Comparison of ENCODE assay signal across 9 cellular contexts in genomic region chr1:8373547-8374270, GRCh38. TPM values are rescaled to one million over a fixed set of nuclear protein-coding genes. Genes with fewer than 3 reads are reported as not detected.
DNase-seq lines count a peak whose midpoint lies in the region; ATAC-seq and TF ChIP-seq lines count a peak whose summit lies in the region.
"Had no signal": no experiment of that assay in that cellular context is flagged by ENCODE, and none has a peak within 500 bp of the region (broad histone marks: within the 10 kb centered on the region; RNA-seq: fewer than 3 reads in every experiment).

No MANE protein-coding gene starts in this region.

- WGBS in SK-N-SH (ENCODE audit: low lambda C conversion rate), result 55% methylated on average over 20 of the region's 21 CpGs

- H2AFZ ChIP-seq in SK-N-SH (ENCODE audit: low read depth), result no peak overlapping the region

- H3K27ac Mint-ChIP-seq in natural killer cell treated with Interleukin-12 subunit alpha and Interleukin-12 subunit beta and Interleukin-15 and Interleukin-18, amount 100 ng/mL, for 72 hours, result no peak overlapping the region

- TF ChIP-seq CTCF in SK-N-SH (IDR thresholded peaks at IDR 0.05), result no peak
- no peak for TF ChIP-seq CTCF in fibroblast of villous mesenchyme (IDR thresholded peaks at IDR 0.05; ENCODE audit: insufficient read depth, low read depth, low read length)
- no peak for TF ChIP-seq CTCF in omental fat pad (IDR thresholded peaks at IDR 0.05)

- H3K4me3 Mint-ChIP-seq in natural killer cell treated with Interleukin-12 subunit alpha and Interleukin-12 subunit beta and Interleukin-15 and Interleukin-18, amount 100 ng/mL, for 72 hours, result no peak overlapping the region

- CTCF ChIA-PET in SK-N-SH (lab: Yijun Ruan, JAX), result interaction anchor here (1.8 kb wide), 1 partner anchor 15 kb away, joined by 3 read pairs; no protein-coding TSS in a partner anchor

- H3K27me3 ChIP-seq in SK-N-SH (ENCODE audit: insufficient read depth), result no peaks in the 10 kb centered on the region

- peak; percentile 68 for DNase-seq in GM04503 (ENCODE audit: low read depth)
- no peak for DNase-seq in SK-N-SH
- DNase-seq in fibroblast of villous mesenchyme (ENCODE audit: low read depth), result peak; percentile 90
- no peak for DNase-seq in omental fat pad (ENCODE audit: low spot score)
- no peak for DNase-seq in natural killer cell treated with Interleukin-12 subunit alpha and Interleukin-12 subunit beta and Interleukin-15 and Interleukin-18, amount 100 ng/mL, for 72 hours (ENCODE audit: low spot score)
- no peak for DNase-seq in MV-4-11 (lab: John Stamatoyannopoulos, UW)
- DNase-seq in central memory CD4-positive, alpha-beta T cell, result no peak

- H3K4me1 Mint-ChIP-seq in natural killer cell treated with Interleukin-12 subunit alpha and Interleukin-12 subunit beta and Interleukin-15 and Interleukin-18, amount 100 ng/mL, for 72 hours (ENCODE audit: low read depth in 2 of 2), result peaks cover 13 to 23% of the 10 kb centered on the region in 2 donors

- peaks cover 0 to 11% of the 10 kb centered on the region in 2 experiments for H3K36me3 ChIP-seq in SK-N-SH (replicated peaks in 1 of 2; ENCODE audit: control insufficient read depth in 1 of 2, insufficient read depth in 2 of 2, low read length in 1 of 2)

- H3K27ac ChIP-seq in SK-N-SH (ENCODE audit: low read depth in 2 of 2, low read length in 1 of 2), result peak overlapping the region; percentile 78 to 90

- no peak for TF ChIP-seq EP300 in SK-N-SH (IDR thresholded peaks at IDR 0.05; ENCODE audit: borderline replicate concordance in 1 of 2, low read depth in 1 of 2, low read length in 1 of 2)

- no peak overlapping the region for H3K4me3 ChIP-seq in SK-N-SH (ENCODE audit: low read depth in 2 of 2, low read length in 1 of 2)
- H3K4me3 ChIP-seq in fibroblast of villous mesenchyme (ENCODE audit: low read depth, low read length), result no peak overlapping the region

- peaks cover 53% of the 10 kb centered on the region; the same call in 1 of the 2 replicates for H3K79me2 ChIP-seq in SK-N-SH (ENCODE audit: insufficient read depth)

- no peak for TF ChIP-seq RAD21 in SK-N-SH (IDR thresholded peaks at IDR 0.05; ENCODE audit: low read length)

- POLR2A ChIA-PET in SK-N-SH (lab: Yijun Ruan, JAX), result interaction anchor here (0.5 kb wide), 1 partner anchor 513 kb away, joined by 3 read pairs; no protein-coding TSS in a partner anchor

- H4K20me1 ChIP-seq in SK-N-SH (ENCODE audit: insufficient read depth), result peaks cover 33% of the 10 kb centered on the region; the same call in 1 of the 2 replicates

- no peaks in the 10 kb centered on the region for H3K36me3 Mint-ChIP-seq in natural killer cell treated with Interleukin-12 subunit alpha and Interleukin-12 subunit beta and Interleukin-15 and Interleukin-18, amount 100 ng/mL, for 72 hours

- peaks cover 13% of the 10 kb centered on the region for H3F3A ChIP-seq in SK-N-SH (replicated peaks; ENCODE audit: insufficient read depth)

- no peaks in the 10 kb centered on the region for H3K9me2 ChIP-seq in SK-N-SH

- no peaks in the 10 kb centered on the region for H3K27me3 Mint-ChIP-seq in natural killer cell treated with Interleukin-12 subunit alpha and Interleukin-12 subunit beta and Interleukin-15 and Interleukin-18, amount 100 ng/mL, for 72 hours

- ATAC-seq in omental fat pad (ENCODE audit: low FRiP score) (peak; percentile 71), GM19395 (IDR thresholded peaks at IDR 0.05; ENCODE audit: unreplicated experiment) (no peak)
- ATAC-seq in natural killer cell treated with Interleukin-12 subunit alpha and Interleukin-12 subunit beta and Interleukin-15 and Interleukin-18, amount 100 ng/mL, for 72 hours, result no peak

- peak overlapping the region; percentile 68; the same call in 1 of the 2 replicates for H3K4me2 ChIP-seq in SK-N-SH

- H3K4me1 ChIP-seq in SK-N-SH (ENCODE audit: control insufficient read depth in 1 of 2, insufficient read depth in 2 of 2, low read depth in 1 of 2, low read length in 1 of 2), result peaks cover 45 to 58% of the 10 kb centered on the region in 2 experiments

- no peaks in the 10 kb centered on the region for H3K9me3 ChIP-seq in SK-N-SH

- H3K9me3 Mint-ChIP-seq in natural killer cell treated with Interleukin-12 subunit alpha and Interleukin-12 subunit beta and Interleukin-15 and Interleukin-18, amount 100 ng/mL, for 72 hours, result no peaks in the 10 kb centered on the region

- peak overlapping the region; percentile 48; the same call in 1 of the 2 replicates for H3K9ac ChIP-seq in SK-N-SH

TF ChIP-seq in SK-N-SH, 30 proteins besides CTCF, POLR2A, EP300 and RAD21:
- TF ChIP-seq NFIC (IDR thresholded peaks at IDR 0.05; ENCODE audit: borderline replicate concordance) (peak; percentile 35), EZH2phosphoT487 (IDR thresholded peaks at IDR 0.05; ENCODE audit: borderline replicate concordance, low read depth) (no peak)
- TF ChIP-seq, protein P1, sequence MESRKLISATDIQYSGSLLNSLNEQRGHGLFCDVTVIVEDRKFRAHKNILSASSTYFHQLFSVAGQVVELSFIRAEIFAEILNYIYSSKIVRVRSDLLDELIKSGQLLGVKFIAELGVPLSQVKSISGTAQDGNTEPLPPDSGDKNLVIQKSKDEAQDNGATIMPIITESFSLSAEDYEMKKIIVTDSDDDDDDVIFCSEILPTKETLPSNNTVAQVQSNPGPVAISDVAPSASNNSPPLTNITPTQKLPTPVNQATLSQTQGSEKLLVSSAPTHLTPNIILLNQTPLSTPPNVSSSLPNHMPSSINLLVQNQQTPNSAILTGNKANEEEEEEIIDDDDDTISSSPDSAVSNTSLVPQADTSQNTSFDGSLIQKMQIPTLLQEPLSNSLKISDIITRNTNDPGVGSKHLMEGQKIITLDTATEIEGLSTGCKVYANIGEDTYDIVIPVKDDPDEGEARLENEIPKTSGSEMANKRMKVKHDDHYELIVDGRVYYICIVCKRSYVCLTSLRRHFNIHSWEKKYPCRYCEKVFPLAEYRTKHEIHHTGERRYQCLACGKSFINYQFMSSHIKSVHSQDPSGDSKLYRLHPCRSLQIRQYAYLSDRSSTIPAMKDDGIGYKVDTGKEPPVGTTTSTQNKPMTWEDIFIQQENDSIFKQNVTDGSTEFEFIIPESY (IDR thresholded peaks at IDR 0.05; ENCODE audit: borderline replicate concordance, low read depth), result no peak

RNA-seq across cellular contexts. Expression of gene SLC45A1, which starts 55.8 kb away (rescaled TPM):
- polyA plus RNA-seq in SK-N-SH (2012; rRNA removed), result 1.4 and 2.5 TPM in 2 replicates
- 1.1 and 2.0 TPM in 2 replicates for polyA plus RNA-seq in SK-N-SH (2012; cell fraction: cytosol; rRNA removed)
- 4.1 and 4.3 TPM in 2 replicates for polyA plus RNA-seq in SK-N-SH (2012; cell fraction: nucleus; rRNA removed)
- total RNA-seq in fibroblast of villous mesenchyme (0.86 and 1.9 TPM in 2 replicates), omental fat pad (1 to 10 TPM in 3 of 4 donors, under 1 TPM in 1; 0.84 to 4.1 (median 2.7) TPM)
- total RNA-seq in natural killer cell treated with Interleukin-12 subunit alpha and Interleukin-12 subunit beta and Interleukin-15 and Interleukin-18, amount 100 ng/mL, for 72 hours, result under 1 TPM; 0.22 to 0.26 TPM
- total RNA-seq: mononuclear cell had no signal

Comparison
In these comparisons a context has a peak if more than half of its experiments do, and no peak if none do; other contexts are left out.
1. DNase-seq: peak in GM04503 (single experiment) and fibroblast of villous mesenchyme (single experiment); none in SK-N-SH (single experiment), omental fat pad (single experiment), natural killer cell treated with Interleukin-12 subunit alpha and Interleukin-12 subunit beta and Interleukin-15 and Interleukin-18, amount 100 ng/mL, for 72 hours (single experiment), MV-4-11 (single experiment) and central memory CD4-positive, alpha-beta T cell (single experiment).